Comparison of ENCODE assay signal across 1 cellular context in genomic region chr12:69059465-69060457, GRCh38.
TF ChIP-seq lines count a peak whose summit lies in the region.

No MANE protein-coding gene starts in this region.

TF ChIP-seq in HCT116, 20 proteins besides CTCF, POLR2A, EP300 and RAD21 (continued from another document):
- TF ChIP-seq ZFX (IDR thresholded peaks at IDR 0.05) (no peak), ZNF274 (IDR thresholded peaks at IDR 0.05; ENCODE audit: low read depth, low read length) (no peak), SIN3A (IDR thresholded peaks at IDR 0.05; ENCODE audit: low read depth) (no peak), SP1 (IDR thresholded peaks at IDR 0.05; ENCODE audit: low read depth) (peak; percentile 85), CBX3 (IDR thresholded peaks at IDR 0.05; ENCODE audit: low read depth) (peak; percentile 97)
